ENCODE assay signal across 12 cellular contexts in genomic region chr3:67605377-67605776, GRCh38. TPM values are rescaled to one million over a fixed set of nuclear protein-coding genes. Genes with fewer than 3 reads are reported as not detected.
DNase-seq lines count a peak whose midpoint lies in the region; ATAC-seq, FAIRE-seq and TF ChIP-seq lines count a peak whose summit lies in the region.
"Had no signal": no experiment of that assay in that cellular context is flagged by ENCODE, and none has a peak within 500 bp of the region (broad histone marks: within the 10 kb centered on the region; RNA-seq: fewer than 3 reads in every experiment).

No MANE protein-coding gene starts in this region.

- FAIRE-seq in A549 (lab: Jason Lieb, UNC): no peak

- H3K27me3 Mint-ChIP-seq in activated T-helper 2 cell treated with anti-CD3 and anti-CD28 coated beads, Interferon-gamma antibody, Interleukin-2, Interleukin-4, amounts not matched to agents 10 μg/mL and 5 μg/mL and 100 μg/mL, durations not matched to agents 14 hours and 24 hours and 36 hours (ENCODE audit: low read depth): no peaks in the 10 kb centered on the region
- H3K27me3 Mint-ChIP-seq: activated naive CD8-positive, alpha-beta T cell treated with anti-CD3 and anti-CD28 coated beads, Interleukin-2, amount 10 ng/mL, durations not matched to agents 7 days and 5 days; stimulated activated memory B cell treated with anti-CD40 and anti-IgM and Interleukin-4, amounts not matched to agents 10 μg/mL and 1 μg/mL and 100 μg/mL, for 72 hours had no signal

- DNase-seq in A549 (ENCODE audit: low read depth in 1 of 2, low spot score in 1 of 2) (peak; percentile 3 to 59), ELF-1 (ENCODE audit: low read depth, low spot score) (peak; percentile 4), iPS DF 19.7 (ENCODE audit: low read depth, low spot score) (peak; percentile 5), epidermal melanocyte (ENCODE audit: insufficient read length, low spot score) (no peak)
- DNase-seq in activated T-helper 2 cell treated with anti-CD3 and anti-CD28 coated beads, Interferon-gamma antibody, Interleukin-2, Interleukin-4, amounts not matched to agents 10 μg/mL and 5 μg/mL and 100 μg/mL, durations not matched to agents 14 hours and 24 hours and 36 hours (ENCODE audit: low spot score): no peak
- no peak for DNase-seq in central memory CD4-positive, alpha-beta T cell
- DNase-seq: activated naive CD8-positive, alpha-beta T cell treated with anti-CD3 and anti-CD28 coated beads, Interleukin-2, amount 10 ng/mL, durations not matched to agents 7 days and 5 days; DND-41; hippocampal formation had no signal

- H3K4me1 Mint-ChIP-seq in activated T-helper 2 cell treated with anti-CD3 and anti-CD28 coated beads, Interferon-gamma antibody, Interleukin-2, Interleukin-4, amounts not matched to agents 10 μg/mL and 5 μg/mL and 100 μg/mL, durations not matched to agents 14 hours and 24 hours and 36 hours (ENCODE audit: low read depth): peaks cover 32% of the 10 kb centered on the region

- ATAC-seq in A549: peak; percentile 86 to 95
- no peak for ATAC-seq in GM18867 (IDR thresholded peaks at IDR 0.05; ENCODE audit: unreplicated experiment)
- ATAC-seq in GM21447 (IDR thresholded peaks at IDR 0.05; ENCODE audit: unreplicated experiment): no peak
- ATAC-seq: stimulated activated memory B cell treated with anti-CD40 and anti-IgM and Interleukin-4, amounts not matched to agents 10 μg/mL and 1 μg/mL and 100 μg/mL, for 72 hours had no signal

- H3K9me3 ChIP-seq in A549: 0 out of 3 replicates have a peak, but pooled peaks cover 2% of the 10 kb centered on the region

- peak overlapping the region; percentile 2 for H3K27ac Mint-ChIP-seq in activated T-helper 2 cell treated with anti-CD3 and anti-CD28 coated beads, Interferon-gamma antibody, Interleukin-2, Interleukin-4, amounts not matched to agents 10 μg/mL and 5 μg/mL and 100 μg/mL, durations not matched to agents 14 hours and 24 hours and 36 hours
- H3K27ac Mint-ChIP-seq: activated naive CD8-positive, alpha-beta T cell treated with anti-CD3 and anti-CD28 coated beads, Interleukin-2, amount 10 ng/mL, durations not matched to agents 7 days and 5 days; stimulated activated memory B cell treated with anti-CD40 and anti-IgM and Interleukin-4, amounts not matched to agents 10 μg/mL and 1 μg/mL and 100 μg/mL, for 72 hours had no signal

- H3K36me3 Mint-ChIP-seq in activated T-helper 2 cell treated with anti-CD3 and anti-CD28 coated beads, Interferon-gamma antibody, Interleukin-2, Interleukin-4, amounts not matched to agents 10 μg/mL and 5 μg/mL and 100 μg/mL, durations not matched to agents 14 hours and 24 hours and 36 hours (ENCODE audit: low read depth): peaks cover 70% of the 10 kb centered on the region

- POLR2A ChIA-PET in A549 (lab: Yijun Ruan, JAX): no interaction called here

- no peak for TF ChIP-seq EP300 in A549 (IDR thresholded peaks at IDR 0.05)

- no peak overlapping the region for H3K4me3 ChIP-seq in A549

- H3K27ac ChIP-seq in A549: peak overlapping the region; percentile 4 to 47; a peak in 4 of 6 replicates

- CTCF ChIA-PET in A549 (lab: Yijun Ruan, JAX): interaction anchor here (0.6 to 2.1 kb wide), 5 partner anchors 8 to 227 kb away, joined by 3 to 7 read pairs (median 4); no protein-coding TSS in a partner anchor

- H3K4me1 ChIP-seq in A549: peaks cover 51% of the 10 kb centered on the region

- H3K9me3 Mint-ChIP-seq in activated T-helper 2 cell treated with anti-CD3 and anti-CD28 coated beads, Interferon-gamma antibody, Interleukin-2, Interleukin-4, amounts not matched to agents 10 μg/mL and 5 μg/mL and 100 μg/mL, durations not matched to agents 14 hours and 24 hours and 36 hours: no peaks in the 10 kb centered on the region
- H3K9me3 Mint-ChIP-seq: stimulated activated memory B cell treated with anti-CD40 and anti-IgM and Interleukin-4, amounts not matched to agents 10 μg/mL and 1 μg/mL and 100 μg/mL, for 72 hours had no signal

- WGBS in A549 (ENCODE audit: missing lambda C conversion rate): 8% methylated on average over 1 of the region's 1 CpG

- intact Hi-C loops in activated T-helper 2 cell treated with anti-CD3 and anti-CD28 coated beads, Interferon-gamma antibody, Interleukin-2, Interleukin-4, amounts not matched to agents 10 μg/mL and 5 μg/mL and 100 μg/mL, durations not matched to agents 14 hours and 24 hours and 36 hours (cut with micrococcal nuclease): no loop called here

- no peak for TF ChIP-seq POLR2A in A549 (IDR thresholded peaks at IDR 0.05; ENCODE audit: low read length)

- peak; percentile 44 to 49 for TF ChIP-seq RAD21 in A549 (conservative IDR thresholded peaks at IDR 0.05 in 1 of 2, IDR thresholded peaks at IDR 0.05 in 1 of 2)

- peak; percentile 27; the same call in 2 of the 3 replicates for TF ChIP-seq CTCF in A549 (IDR thresholded peaks at IDR 0.05)

- H3K4me3 Mint-ChIP-seq in activated T-helper 2 cell treated with anti-CD3 and anti-CD28 coated beads, Interferon-gamma antibody, Interleukin-2, Interleukin-4, amounts not matched to agents 10 μg/mL and 5 μg/mL and 100 μg/mL, durations not matched to agents 14 hours and 24 hours and 36 hours (ENCODE audit: low read depth): no peak overlapping the region
- H3K4me3 Mint-ChIP-seq: activated naive CD8-positive, alpha-beta T cell treated with anti-CD3 and anti-CD28 coated beads, Interleukin-2, amount 10 ng/mL, durations not matched to agents 7 days and 5 days; stimulated activated memory B cell treated with anti-CD40 and anti-IgM and Interleukin-4, amounts not matched to agents 10 μg/mL and 1 μg/mL and 100 μg/mL, for 72 hours had no signal

- H3K4me2 ChIP-seq in A549: peak overlapping the region; percentile 45

TF ChIP-seq in A549, 52 proteins besides CTCF, POLR2A, EP300 and RAD21:
- TF ChIP-seq CHD4 (IDR thresholded peaks at IDR 0.05; ENCODE audit: borderline replicate concordance) (no peak), SMC3 (IDR thresholded peaks at IDR 0.05) (peak; percentile 28; the same call in 1 of the 3 replicates), MAFK (IDR thresholded peaks at IDR 0.05; ENCODE audit: partially characterized antibody) (no peak), SREBF2 (IDR thresholded peaks at IDR 0.05) (no peak), FOSL2 (IDR thresholded peaks at IDR 0.05) (no peak), FOSL2 (CRISPR knock-in tag; IDR thresholded peaks at IDR 0.05) (peak; percentile 44), ELK1 (IDR thresholded peaks at IDR 0.05; ENCODE audit: low read depth, low read length) (no peak), JUN (IDR thresholded peaks at IDR 0.05) (no peak), GATA3 (IDR thresholded peaks at IDR 0.05; ENCODE audit: borderline replicate concordance) (no peak), NPAS2 (CRISPR knock-in tag; IDR thresholded peaks at IDR 0.05; ENCODE audit: borderline replicate concordance) (no peak), RARB (CRISPR knock-in tag; IDR thresholded peaks at IDR 0.05) (no peak), ZFP36 (IDR thresholded peaks at IDR 0.05; ENCODE audit: borderline replicate concordance, partially characterized antibody) (no peak), HOXB13 (CRISPR knock-in tag; IDR thresholded peaks at IDR 0.05; ENCODE audit: low read depth) (no peak), RFX5 (IDR thresholded peaks at IDR 0.05) (no peak), EHMT2 (IDR thresholded peaks at IDR 0.05; ENCODE audit: low read depth) (no peak), MAX (IDR thresholded peaks at IDR 0.05) (0 out of 2 replicates have a peak, but pooled peaks have one; percentile 20)
- TF ChIP-seq, protein P1, sequence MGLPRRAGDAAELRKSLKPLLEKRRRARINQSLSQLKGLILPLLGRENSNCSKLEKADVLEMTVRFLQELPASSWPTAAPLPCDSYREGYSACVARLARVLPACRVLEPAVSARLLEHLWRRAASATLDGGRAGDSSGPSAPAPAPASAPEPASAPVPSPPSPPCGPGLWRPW (IDR thresholded peaks at IDR 0.05): no peak

RNA-seq across cellular contexts. Expression of gene SUCLG2, which starts 49.0 kb away (rescaled TPM):
- polyA plus RNA-seq in A549 (2011; rRNA removed): 37.6 and 61.3 TPM in 2 replicates
- 13.2 and 14.7 TPM in 2 replicates for polyA plus RNA-seq in A549 (2012; cell fraction: cytosol; rRNA removed)
- polyA plus RNA-seq in A549 (2012; cell fraction: nucleus; rRNA removed): 5.8 and 8.0 TPM in 2 replicates
- polyA plus RNA-seq in A549 (2017; fragmentation: RNase III; extraction: RNeasy Plus Mini Kit Qiagen cat#74134 plus additional on column Dnase treatment): 39.8 to 42.4 TPM (median 42.2 TPM) in 3 replicates
- 15.1 and 15.2 TPM in 2 replicates for polyA minus RNA-seq in A549 (2011; rRNA and poly(A)+ RNA removed)
- 36.3 and 38.1 TPM in 2 replicates for total RNA-seq in activated T-helper 2 cell treated with anti-CD3 and anti-CD28 coated beads, Interferon-gamma antibody, Interleukin-2, Interleukin-4, amounts not matched to agents 10 μg/mL and 5 μg/mL and 100 μg/mL, durations not matched to agents 14 hours and 24 hours and 36 hours

Comparison
In these comparisons a context has a peak if more than half of its experiments do, and no peak if none do; other contexts are left out.
1. ATAC-seq: peak in A549 (2 of 2); none in GM18867 (single experiment) and GM21447 (single experiment).
2. DNase-seq: peak in A549 (2 of 2), ELF-1 (single experiment) and iPS DF 19.7 (single experiment); none in activated T-helper 2 cell treated with anti-CD3 and anti-CD28 coated beads, Interferon-gamma antibody, Interleukin-2, Interleukin-4, amounts not matched to agents 10 μg/mL and 5 μg/mL and 100 μg/mL, durations not matched to agents 14 hours and 24 hours and 36 hours (single experiment), central memory CD4-positive, alpha-beta T cell (single experiment) and epidermal melanocyte (single experiment).